ENCODE assay signal across 8 cellular contexts in genomic region chr16:10944249-10945064, GRCh38. TPM values are rescaled to one million over a fixed set of nuclear protein-coding genes. Genes with fewer than 3 reads are reported as not detected.
DNase-seq lines count a peak whose midpoint lies in the region; ATAC-seq and TF ChIP-seq lines count a peak whose summit lies in the region.

TSS of gene CLEC16A (plus strand) at chr16:10944564. CDS start at chr16:10944718, 154 bp downstream.

- H3K36me3 Mint-ChIP-seq in activated CD4-positive, alpha-beta T cell treated with anti-CD3 and anti-CD28 coated beads, Interleukin-2, amount 10 ng/mL, durations not matched to agents 7 days and 5 days (ENCODE audit: low read depth) = peaks cover 14% of the 10 kb centered on the region

- POLR2A ChIA-PET in activated CD4-positive, alpha-beta T cell treated with anti-CD3 and anti-CD28 coated beads, Interleukin-2, amount 10 ng/mL, durations not matched to agents 7 days and 5 days (lab: Charles Lee) = no interaction called here

- CTCF ChIA-PET in activated CD4-positive, alpha-beta T cell treated with anti-CD3 and anti-CD28 coated beads, Interleukin-2, amount 10 ng/mL, durations not matched to agents 7 days and 5 days (lab: Charles Lee) = interaction anchor here (0.9 to 2.0 kb wide), 4 partner anchors 11 to 20 kb away, joined by 3 to 9 read pairs (median 4); no protein-coding TSS in a partner anchor

- ATAC-seq in GM19372 (IDR thresholded peaks at IDR 0.05; ENCODE audit: low read depth, unreplicated experiment) = peak; percentile 73
- peak; percentile 74 for ATAC-seq in HG03521 (IDR thresholded peaks at IDR 0.05; ENCODE audit: unreplicated experiment)

- peak within 1 kb of the TSS; percentile 87 for H3K4me3 Mint-ChIP-seq in activated CD4-positive, alpha-beta T cell treated with anti-CD3 and anti-CD28 coated beads, Interleukin-2, amount 10 ng/mL, durations not matched to agents 7 days and 5 days

- H3K4me1 Mint-ChIP-seq in activated CD4-positive, alpha-beta T cell treated with anti-CD3 and anti-CD28 coated beads, Interleukin-2, amount 10 ng/mL, durations not matched to agents 7 days and 5 days = peaks cover 67% of the 10 kb centered on the region

- peak within 1 kb of the TSS; percentile 89 for H3K27ac Mint-ChIP-seq in activated CD4-positive, alpha-beta T cell treated with anti-CD3 and anti-CD28 coated beads, Interleukin-2, amount 10 ng/mL, durations not matched to agents 7 days and 5 days

- no peaks in the 10 kb centered on the region for H3K9me3 Mint-ChIP-seq in activated CD4-positive, alpha-beta T cell treated with anti-CD3 and anti-CD28 coated beads, Interleukin-2, amount 10 ng/mL, durations not matched to agents 7 days and 5 days

- H3K27ac ChIP-seq in C4-2B = peak within 1 kb of the TSS; percentile 82

- peak; percentile 94 for DNase-seq in NCI-H748 (lab: John Stamatoyannopoulos, UW; ENCODE audit: unreplicated experiment)
- DNase-seq in activated CD4-positive, alpha-beta T cell treated with anti-CD3 and anti-CD28 coated beads, Interleukin-2, amount 10 ng/mL, durations not matched to agents 7 days and 5 days = peak; percentile 96
- peak; percentile 97 for DNase-seq in dedifferentiated amniotic fluid mesenchymal stem cell (ENCODE audit: extremely low spot score)
- peak; percentile 98 for DNase-seq in left kidney (ENCODE audit: low read depth, low spot score)
- DNase-seq in stimulated activated CD4-positive, alpha-beta T cell treated with anti-CD3 and anti-CD28 coated beads, Interleukin-1b, Interleukin-23, amount 100 ng/mL, for 48 hours = peak; percentile 95

- H3K27me3 Mint-ChIP-seq in activated CD4-positive, alpha-beta T cell treated with anti-CD3 and anti-CD28 coated beads, Interleukin-2, amount 10 ng/mL, durations not matched to agents 7 days and 5 days = no peaks in the 10 kb centered on the region

- no peak for TF ChIP-seq CTCF in C4-2B (conservative IDR thresholded peaks at IDR 0.05)

RNA-seq across cellular contexts. Expression of gene CLEC16A, which starts in this region (rescaled TPM):
- 10 to 100 TPM; 30.9 to 35.1 TPM for total RNA-seq in activated CD4-positive, alpha-beta T cell treated with anti-CD3 and anti-CD28 coated beads, Interleukin-2, amount 10 ng/mL, durations not matched to agents 7 days and 5 days

Comparison
In these comparisons a context has a peak if more than half of its experiments do, and no peak if none do; other contexts are left out.
1. Peak in every context shown above with its lines: DNase-seq, ATAC-seq and H3K27ac ChIP-seq.